8 cellular contexts compared by ENCODE assay signal in the genomic region with DNA sequence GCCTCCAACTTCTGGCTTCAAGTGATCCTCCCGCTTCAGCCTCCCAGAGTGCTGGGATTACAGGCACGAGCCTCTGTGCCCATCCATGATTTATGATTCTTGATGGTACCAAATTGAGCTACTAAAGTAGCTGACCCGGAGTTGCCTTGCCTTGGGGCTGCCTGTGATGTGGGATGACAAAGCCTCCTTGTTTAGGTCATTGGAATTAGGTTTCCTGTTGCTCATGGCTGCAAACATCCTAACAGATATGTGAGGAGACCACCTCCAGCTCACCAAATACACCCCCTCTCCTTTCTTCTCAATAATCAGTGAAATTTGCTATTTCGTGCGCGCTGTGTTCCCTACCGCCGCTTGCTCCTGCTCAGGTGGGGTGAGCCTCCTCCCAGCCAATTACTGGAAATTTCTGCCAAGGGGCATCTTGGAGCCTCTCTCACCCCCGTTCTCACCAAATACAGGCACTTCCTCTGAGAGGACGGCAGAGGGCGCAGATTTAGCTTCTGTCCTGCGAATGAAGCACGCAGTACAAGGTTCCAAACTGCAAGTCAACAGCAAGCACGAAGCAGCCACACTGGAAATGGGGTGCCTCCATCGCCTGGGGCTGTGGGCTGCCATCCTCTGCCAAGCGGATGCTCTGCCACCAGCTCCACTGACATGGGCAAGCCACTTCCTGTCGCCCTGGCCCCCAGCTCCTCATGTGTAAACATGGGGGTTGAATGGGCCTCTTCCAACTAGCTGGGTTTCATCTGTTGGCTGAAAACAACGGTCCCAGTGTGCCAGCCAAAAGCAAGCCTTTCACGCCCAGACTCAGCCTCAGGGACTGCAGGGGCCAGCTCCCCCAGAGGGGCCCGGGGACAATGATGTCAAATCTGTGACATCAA.
DNase-seq lines count a peak whose midpoint lies in the region; ATAC-seq and TF ChIP-seq lines count a peak whose summit lies in the region.

No MANE protein-coding gene starts in this region.

- in situ Hi-C loops in SK-MEL-5 (cut with HindIII; ENCODE audit: low pct_unique_long_range_greater_than_20kb, low sequenced_read_pairs) = no loop called here

- DNase-seq in GM06990 (ENCODE audit: extremely low read depth, insufficient read length) = peak; percentile 62
- DNase-seq in Jurkat, Clone E6-1 (ENCODE audit: low read depth, low spot score) = peak; percentile 92
- DNase-seq in SK-MEL-5 (ENCODE audit: low read depth, low spot score) = peak; percentile 83
- DNase-seq in activated naive CD4-positive, alpha-beta T cell treated with Interleukin-2 at 50 U/mL for 16 hours = peak; percentile 70
- peak; percentile 89 for DNase-seq in osteoblast (ENCODE audit: insufficient read length, low spot score, missing footprints)
- DNase-seq in T1000 (lab: John Stamatoyannopoulos, UW) = no peak

- ATAC-seq in gastroesophageal sphincter = peak; percentile 70

- peak overlapping the region; percentile 78 for H2AFZ ChIP-seq in osteoblast (ENCODE audit: low read length)

- H3K27me3 ChIP-seq in GM06990 (replicated peaks; ENCODE audit: control insufficient read depth, insufficient read depth, low read length) (no peaks in the 10 kb centered on the region), gastroesophageal sphincter (peaks cover 12% of the 10 kb centered on the region), osteoblast (ENCODE audit: insufficient read depth, low read length) (peaks cover 10% of the 10 kb centered on the region), thymus (ENCODE audit: control insufficient read depth, insufficient read depth) (no peaks in the 10 kb centered on the region)

- H3K4me3 ChIP-seq in GM06990 (replicated peaks; ENCODE audit: low read depth, low read length) (no peak overlapping the region), gastroesophageal sphincter (no peak overlapping the region), osteoblast (ENCODE audit: insufficient read depth, low read length) (no peak overlapping the region), thymus (ENCODE audit: low read length) (peak overlapping the region; percentile 4)
- peak overlapping the region; percentile 18 for H3K4me3 ChIP-seq in Jurkat, Clone E6-1 (ENCODE audit: low read length)

- TF ChIP-seq EP300 in gastroesophageal sphincter (IDR thresholded peaks at IDR 0.05) = no peak

- H3K9me3 ChIP-seq in gastroesophageal sphincter (no peaks in the 10 kb centered on the region), osteoblast (ENCODE audit: low read depth, low read length) (no peaks in the 10 kb centered on the region), thymus (ENCODE audit: control insufficient read depth) (no peaks in the 10 kb centered on the region)

- WGBS in gastroesophageal sphincter (ENCODE audit: low coverage in 1 of 2), 2 donors = 28% methylated on average over 4 of the region's 20 CpGs; no CpG with 5 or more reads in 1 of the 2 donors
- WGBS in thymus = 22% methylated on average over 20 of the region's 20 CpGs

- H3K4me2 ChIP-seq in osteoblast (ENCODE audit: insufficient read depth, low read length) = peak overlapping the region; percentile 57

- H3K4me1 ChIP-seq in gastroesophageal sphincter (peaks cover 0 to 28% (median 5%) of the 10 kb centered on the region in 3 donors), osteoblast (ENCODE audit: insufficient read depth, low read length) (peaks cover 3% of the 10 kb centered on the region), thymus (ENCODE audit: control insufficient read depth, insufficient read depth, low read length) (peaks cover 18% of the 10 kb centered on the region)

- no peaks in the 10 kb centered on the region for H3K36me3 ChIP-seq in GM06990 (ENCODE audit: control insufficient read depth, insufficient read depth, low read length)
- H3K36me3 ChIP-seq in gastroesophageal sphincter = no peaks in the 10 kb centered on the region
- no peaks in the 10 kb centered on the region for H3K36me3 ChIP-seq in osteoblast (ENCODE audit: insufficient read depth, low read length)
- H3K36me3 ChIP-seq in thymus (ENCODE audit: control insufficient read depth, insufficient read depth) = no peaks in the 10 kb centered on the region

- no peak for TF ChIP-seq POLR2A in gastroesophageal sphincter (IDR thresholded peaks at IDR 0.05)

- H3K27ac ChIP-seq in gastroesophageal sphincter (peak overlapping the region in 1 of 4 donors; percentile 40), osteoblast (ENCODE audit: low read depth, low read length) (no peak overlapping the region), thymus (ENCODE audit: low read depth) (peak overlapping the region; percentile 61)

- H3K79me2 ChIP-seq in osteoblast (ENCODE audit: insufficient read depth, low read length) = no peaks in the 10 kb centered on the region

- TF ChIP-seq CTCF in GM06990 (IDR thresholded peaks at IDR 0.05; ENCODE audit: insufficient read depth, low read length, poor library complexity, severe bottlenecking) (peak; percentile 88), gastroesophageal sphincter (IDR thresholded peaks at IDR 0.05) (peak in 3 of 4 experiments; percentile 79 to 87 (median 82)), osteoblast (IDR thresholded peaks at IDR 0.05; ENCODE audit: extremely low read depth, low read depth, low read length) (peak; percentile 87)

- H4K20me1 ChIP-seq in osteoblast (ENCODE audit: insufficient read depth, low read length) = no peaks in the 10 kb centered on the region

Comparison
In these comparisons a context has a peak if more than half of its experiments do, and no peak if none do; other contexts are left out.
1. H3K4me3 ChIP-seq: peak in Jurkat, Clone E6-1 (single experiment) and thymus (single experiment); none in GM06990 (single experiment), gastroesophageal sphincter (0 of 2) and osteoblast (single experiment).
2. Peak in every context shown above with its lines, with median percentiles within 50 percentile points of each other: CTCF ChIP-seq.